ENCODE assay signal across 21 cellular contexts in the genomic region with DNA sequence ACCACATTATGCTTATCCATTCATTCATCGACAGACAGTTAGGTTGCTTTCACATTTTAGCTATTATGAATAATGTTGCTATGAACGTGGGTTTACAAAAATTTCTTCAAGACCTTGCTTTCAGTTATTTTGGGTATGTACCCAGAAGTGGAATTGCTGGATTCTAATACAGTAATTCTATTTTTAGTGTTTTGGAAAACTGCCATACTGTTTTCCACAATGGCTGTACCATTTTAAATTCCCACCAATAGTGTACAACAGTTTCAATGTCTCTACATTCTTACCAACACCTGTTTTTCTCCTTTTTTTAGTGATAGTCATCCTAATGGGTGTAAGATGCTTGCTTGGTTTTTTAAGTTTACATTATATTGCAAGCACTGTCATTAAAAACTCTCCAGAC.
"Had no signal": no experiment of that assay in that cellular context is flagged by ENCODE, and none has a peak within 500 bp of the region (broad histone marks: within the 10 kb centered on the region; RNA-seq: fewer than 3 reads in every experiment).

No MANE protein-coding gene starts in this region.

- H3K36me3 ChIP-seq: SJSA1 had no signal

- FAIRE-seq: RCC 7860 had no signal

- H3K9me3 ChIP-seq: SJSA1 had no signal

- H3K27me3 ChIP-seq: SJSA1 had no signal

- H3K4me1 ChIP-seq: SJSA1 had no signal

- DNase-seq: Karpas-422, KG1, MM.1S, NCI-H1092 treated with DMSO at 0.1 percent for 48 hours, NCI-H1436, NCI-H187, NCI-H2029, NCI-H2081 treated with DMSO at 0.1 percent for 48 hours, NCI-H2171, NCI-H226, NCI-H446, NCI-H510A, NCI-H524 treated with DMSO at 0.1 percent for 48 hours, NCI-H69, NCI-H774, Right ventricle myocardium superior, RPMI8226, SIG-M5 had no signal

- H3K4me3 ChIP-seq: SJSA1, SK-N-MC had no signal

- H3K27ac ChIP-seq: SJSA1, SK-N-MC had no signal
